In the genomic region with DNA sequence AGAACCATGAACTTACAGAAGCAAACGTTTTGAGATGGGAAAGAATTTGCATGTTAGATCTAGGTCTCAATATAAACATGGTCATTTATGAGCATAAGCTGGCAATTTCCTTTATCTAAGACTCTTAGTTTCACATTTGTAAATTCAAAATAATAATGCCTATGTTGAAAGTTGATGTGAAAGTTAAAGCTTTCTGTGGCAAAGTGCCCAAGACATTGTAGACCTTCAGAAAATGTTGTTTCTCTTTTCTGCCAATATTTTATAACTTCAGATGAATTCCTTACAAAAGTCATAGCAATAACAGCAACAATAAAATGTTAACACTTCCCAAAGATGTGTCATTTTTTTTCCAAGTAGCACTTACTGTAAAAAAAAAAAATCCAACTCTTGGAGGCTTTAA, we compare ENCODE assay signal across 20 cellular contexts.
A peak's percentile ranks its signal among the peaks of the same experiment; 100 is the strongest.
DNase-seq lines count a peak whose midpoint lies in the region; ATAC-seq, FAIRE-seq and TF ChIP-seq lines count a peak whose summit lies in the region.
"Had no signal": no experiment of that assay in that cellular context is flagged by ENCODE, and none has a peak within 500 bp of the region (broad histone marks: within the 10 kb centered on the region; RNA-seq: fewer than 3 reads in every experiment).

No MANE protein-coding gene starts in this region.

- no peaks in the 10 kb centered on the region for H3K79me1 ChIP-seq in mesenchymal stem cell (replicated peaks; ENCODE audit: low read length, poor library complexity, severe bottlenecking)

- peaks cover 1% of the 10 kb centered on the region for H3K27me3 Mint-ChIP-seq in activated CD4-positive, alpha-beta T cell treated with anti-CD3 and anti-CD28 coated beads, Interleukin-2, amount 10 ng/mL, durations not matched to agents 7 days and 5 days

- peak; percentile 42 for DNase-seq in adipocyte (ENCODE audit: low read depth)
- DNase-seq in esophagus muscularis mucosa (ENCODE audit: extremely low spot score) = no peak
- peak; percentile 24 for DNase-seq in mesenchymal stem cell
- no peak for DNase-seq in small intestine
- DNase-seq in D721Med (ENCODE audit: insufficient read length, low spot score) = no peak
- DNase-seq in stimulated activated naive CD8-positive, alpha-beta T cell treated with anti-CD3 and anti-CD28 coated beads, Interleukin-15, Interleukin-2, amounts not matched to agents 100 U/mL and 50 U/mL, for 24 hours = no peak
- no peak for DNase-seq in stimulated activated CD4-positive, alpha-beta T cell treated with anti-CD3 and anti-CD28 coated beads, Interleukin-2, amount 100 ng/mL, for 24 hours
- DNase-seq in activated CD4-positive, alpha-beta T cell treated with anti-CD3 and anti-CD28 coated beads, Interleukin-2, amount 10 ng/mL, durations not matched to agents 7 days and 5 days = no peak
- DNase-seq: CD8-positive, alpha-beta T cell; DND-41; NCI-H1436; NCI-H2029; NCI-H2171 treated with DMSO at 0.1 percent for 48 hours; NCI-H446 treated with DMSO at 0.1 percent for 48 hours; NCI-H774; RPMI8226 had no signal

- H3K4me1 Mint-ChIP-seq in activated CD4-positive, alpha-beta T cell treated with anti-CD3 and anti-CD28 coated beads, Interleukin-2, amount 10 ng/mL, durations not matched to agents 7 days and 5 days = no peaks in the 10 kb centered on the region

- no peak overlapping the region for H4K8ac ChIP-seq in mesenchymal stem cell (ENCODE audit: low read length)

- H3K9ac ChIP-seq in adipocyte (ENCODE audit: low read length) = no peak overlapping the region
- H3K9ac ChIP-seq in mesenchymal stem cell (ENCODE audit: low read length) = no peak overlapping the region

- CTCF ChIA-PET in activated CD4-positive, alpha-beta T cell treated with anti-CD3 and anti-CD28 coated beads, Interleukin-2, amount 10 ng/mL, durations not matched to agents 7 days and 5 days (lab: Charles Lee) = no interaction called here

- H3K9me3 ChIP-seq in adipocyte (ENCODE audit: control insufficient read depth, low read length) (peaks cover 5% of the 10 kb centered on the region), esophagus muscularis mucosa (no peaks in the 10 kb centered on the region), mesenchymal stem cell (ENCODE audit: control insufficient read depth, low read length) (peaks cover 5% of the 10 kb centered on the region), small intestine (ENCODE audit: control insufficient read depth, low read depth) (no peaks in the 10 kb centered on the region)

- no peak overlapping the region for H2BK15ac ChIP-seq in mesenchymal stem cell (ENCODE audit: low read depth, poor library complexity, severe bottlenecking)

- no peak overlapping the region for H2AK5ac ChIP-seq in mesenchymal stem cell (ENCODE audit: low read length, severe bottlenecking)

- no peaks in the 10 kb centered on the region for H3K36me3 Mint-ChIP-seq in activated CD4-positive, alpha-beta T cell treated with anti-CD3 and anti-CD28 coated beads, Interleukin-2, amount 10 ng/mL, durations not matched to agents 7 days and 5 days (ENCODE audit: low read depth)
- H3K36me3 Mint-ChIP-seq: CD8-positive, alpha-beta T cell had no signal

- no peak overlapping the region for H3K14ac ChIP-seq in mesenchymal stem cell (ENCODE audit: low read length in 2 of 2)

- no peak overlapping the region for H3K27ac Mint-ChIP-seq in activated CD4-positive, alpha-beta T cell treated with anti-CD3 and anti-CD28 coated beads, Interleukin-2, amount 10 ng/mL, durations not matched to agents 7 days and 5 days
- H3K27ac Mint-ChIP-seq: CD8-positive, alpha-beta T cell; GM23338 had no signal

- H3K4me1 ChIP-seq in adipocyte (ENCODE audit: control insufficient read depth, insufficient read depth, low read length) = peaks cover 22% of the 10 kb centered on the region
- peaks cover 0 to 28% (median 8%) of the 10 kb centered on the region in 4 donors for H3K4me1 ChIP-seq in esophagus muscularis mucosa
- H3K4me1 ChIP-seq in mesenchymal stem cell (ENCODE audit: control insufficient read depth, insufficient read depth, low read depth, low read length) = no peaks in the 10 kb centered on the region
- no peaks in the 10 kb centered on the region for H3K4me1 ChIP-seq in small intestine (ENCODE audit: control insufficient read depth in 2 of 2, insufficient read depth in 1 of 2, low read depth in 1 of 2, low read length in 1 of 2)

- no peak overlapping the region for H3K4me2 ChIP-seq in mesenchymal stem cell (ENCODE audit: low read length, poor library complexity, severe bottlenecking)
- H3K4me2 ChIP-seq: GM23338 had no signal

- FAIRE-seq in small intestine (lab: Jason Lieb, UNC) (peak; percentile 47), D721Med (lab: Jason Lieb, UNC) (no peak)
- FAIRE-seq: G401.6, K562 had no signal

- peak overlapping the region; percentile 41 to 71 (median 52) for H3K27ac ChIP-seq in esophagus muscularis mucosa (replicated peaks in 1 of 4)
- H3K27ac ChIP-seq in mesenchymal stem cell (ENCODE audit: low read length, poor library complexity, severe bottlenecking) = no peak overlapping the region
- no peak overlapping the region for H3K27ac ChIP-seq in small intestine (ENCODE audit: low read depth in 1 of 2, low read length in 1 of 2)

- no peaks in the 10 kb centered on the region for H3K9me3 Mint-ChIP-seq in activated CD4-positive, alpha-beta T cell treated with anti-CD3 and anti-CD28 coated beads, Interleukin-2, amount 10 ng/mL, durations not matched to agents 7 days and 5 days
- H3K9me3 Mint-ChIP-seq: CD8-positive, alpha-beta T cell had no signal

- no peak overlapping the region for H3K4me3 Mint-ChIP-seq in activated CD4-positive, alpha-beta T cell treated with anti-CD3 and anti-CD28 coated beads, Interleukin-2, amount 10 ng/mL, durations not matched to agents 7 days and 5 days
- H3K4me3 Mint-ChIP-seq: CD8-positive, alpha-beta T cell; GM23338 had no signal

- no peak overlapping the region for H3K4ac ChIP-seq in mesenchymal stem cell (ENCODE audit: low read depth in 1 of 2, low read length in 2 of 2)

- intact Hi-C loops in esophagus muscularis mucosa (cut with DNase I) = no loop called here

- H2BK120ac ChIP-seq in mesenchymal stem cell (ENCODE audit: low read depth, low read length) = no peak overlapping the region

- no peak overlapping the region for H3K23ac ChIP-seq in mesenchymal stem cell (ENCODE audit: low read length in 2 of 2)

- H3K27me3 ChIP-seq in adipocyte (replicated peaks; ENCODE audit: control insufficient read depth, insufficient read depth, low read length) = no peaks in the 10 kb centered on the region
- no peaks in the 10 kb centered on the region for H3K27me3 ChIP-seq in esophagus muscularis mucosa
- no peaks in the 10 kb centered on the region for H3K27me3 ChIP-seq in mesenchymal stem cell (ENCODE audit: control insufficient read depth in 1 of 2, insufficient read depth in 1 of 2, low read length in 2 of 2)
- no peaks in the 10 kb centered on the region for H3K27me3 ChIP-seq in small intestine (ENCODE audit: control insufficient read depth in 2 of 2, insufficient read depth in 2 of 2, low read length in 2 of 2)

- TF ChIP-seq POLR2A in esophagus muscularis mucosa (IDR thresholded peaks at IDR 0.05; ENCODE audit: low read depth) = no peak

- no peak overlapping the region for H2AFZ ChIP-seq in mesenchymal stem cell (ENCODE audit: low read depth, low read length)

- POLR2A ChIA-PET in activated CD4-positive, alpha-beta T cell treated with anti-CD3 and anti-CD28 coated beads, Interleukin-2, amount 10 ng/mL, durations not matched to agents 7 days and 5 days (lab: Charles Lee) = no interaction called here

- H2BK12ac ChIP-seq in mesenchymal stem cell (ENCODE audit: low read length in 2 of 2) = no peak overlapping the region

- ATAC-seq in stimulated activated naive CD8-positive, alpha-beta T cell treated with anti-CD3 and anti-CD28 coated beads, Interleukin-15, Interleukin-2, amounts not matched to agents 100 U/mL and 50 U/mL, for 24 hours = no peak
- ATAC-seq: CD8-positive, alpha-beta T cell; GM23338; HCT116; K562 had no signal

- no peak for TF ChIP-seq EP300 in esophagus muscularis mucosa (IDR thresholded peaks at IDR 0.05)

- no peak overlapping the region for H3K4me3 ChIP-seq in adipocyte (ENCODE audit: low read length)
- no peak overlapping the region for H3K4me3 ChIP-seq in esophagus muscularis mucosa
- H3K4me3 ChIP-seq in mesenchymal stem cell (ENCODE audit: insufficient read depth in 1 of 2, low read depth in 1 of 2, low read length in 2 of 2) = no peak overlapping the region
- no peak overlapping the region for H3K4me3 ChIP-seq in small intestine (ENCODE audit: low read depth in 1 of 2, low read length in 2 of 2)
- H3K4me3 ChIP-seq: GM23338, K562 had no signal

- H3K18ac ChIP-seq in mesenchymal stem cell (ENCODE audit: low read depth in 1 of 2, low read length in 2 of 2) = peak overlapping the region in 1 of 2 experiments; percentile 56

- no peak for TF ChIP-seq CTCF in esophagus muscularis mucosa (IDR thresholded peaks at IDR 0.05)
- TF ChIP-seq CTCF in D721Med (IDR thresholded peaks at IDR 0.05; ENCODE audit: insufficient read depth, missing control alignments) = no peak

- H3K36me3 ChIP-seq in adipocyte (ENCODE audit: control insufficient read depth, insufficient read depth, low read length, severe bottlenecking) (no peaks in the 10 kb centered on the region), esophagus muscularis mucosa (no peaks in the 10 kb centered on the region), mesenchymal stem cell (ENCODE audit: control insufficient read depth in 1 of 2, insufficient read depth in 2 of 2, low read depth in 1 of 2, low read length in 2 of 2) (no peaks in the 10 kb centered on the region), small intestine (ENCODE audit: control insufficient read depth in 2 of 2, insufficient read depth in 2 of 2, low read length in 2 of 2) (no peaks in the 10 kb centered on the region)

- 10% methylated on average over 1 of the region's 1 CpG for WGBS in esophagus muscularis mucosa
- no CpG with 5 or more reads among the region's 1 CpG for WGBS in mesenchymal stem cell
- 8 to 15% (median 14%) methylated on average over 1 of the region's 1 CpG for WGBS in small intestine, 3 donors

- H4K91ac ChIP-seq in mesenchymal stem cell (ENCODE audit: low read length) = no peak overlapping the region

- H2BK5ac ChIP-seq in mesenchymal stem cell (ENCODE audit: low read depth, low read length, poor library complexity, severe bottlenecking) = no peak overlapping the region

Comparison
In these comparisons a context has a peak if more than half of its experiments do, and no peak if none do; other contexts are left out.
1. DNase-seq: peak in adipocyte (single experiment) and mesenchymal stem cell (single experiment); none in esophagus muscularis mucosa (single experiment), small intestine (single experiment), D721Med (single experiment), stimulated activated naive CD8-positive, alpha-beta T cell treated with anti-CD3 and anti-CD28 coated beads, Interleukin-15, Interleukin-2, amounts not matched to agents 100 U/mL and 50 U/mL, for 24 hours (single experiment), stimulated activated CD4-positive, alpha-beta T cell treated with anti-CD3 and anti-CD28 coated beads, Interleukin-2, amount 100 ng/mL, for 24 hours (0 of 2) and activated CD4-positive, alpha-beta T cell treated with anti-CD3 and anti-CD28 coated beads, Interleukin-2, amount 10 ng/mL, durations not matched to agents 7 days and 5 days (single experiment).
2. H3K27ac ChIP-seq: peak in esophagus muscularis mucosa (4 of 4); none in mesenchymal stem cell (single experiment) and small intestine (0 of 2).